ENCODE assay signal across 25 cellular contexts in the genomic region with DNA sequence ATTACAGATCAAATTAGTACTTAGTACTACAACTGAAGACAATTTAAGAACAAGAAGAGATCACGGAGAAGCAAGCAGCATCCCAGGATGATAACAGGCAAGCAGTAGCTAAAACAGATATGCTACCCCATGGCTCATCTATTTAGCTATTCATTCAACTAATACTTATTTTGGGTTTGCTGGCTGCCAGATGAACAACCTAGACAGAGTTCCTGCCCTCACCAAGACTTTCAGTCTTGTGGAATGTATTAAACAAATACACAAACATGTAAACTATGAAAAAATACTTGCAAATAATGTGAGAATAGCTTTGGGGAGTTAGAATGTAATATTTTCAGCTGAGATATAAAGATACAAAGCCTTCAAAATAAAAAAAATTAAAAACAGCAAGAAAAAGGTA. TPM values are rescaled to one million over a fixed set of nuclear protein-coding genes. Genes with fewer than 3 reads are reported as not detected.
DNase-seq lines count a peak whose midpoint lies in the region; ATAC-seq and TF ChIP-seq lines count a peak whose summit lies in the region.
"Had no signal": no experiment of that assay in that cellular context is flagged by ENCODE, and none has a peak within 500 bp of the region (broad histone marks: within the 10 kb centered on the region; RNA-seq: fewer than 3 reads in every experiment).

No MANE protein-coding gene starts in this region.

- no peak for DNase-seq in activated naive CD8-positive, alpha-beta T cell treated with anti-CD3 and anti-CD28 coated beads for 36 hours
- no peak for DNase-seq in activated naive CD8-positive, alpha-beta T cell treated with anti-CD3 and anti-CD28 coated beads, Interleukin-2, amount 50 U/mL, for 24 hours
- DNase-seq in Karpas-422 (no peak), choroid plexus epithelial cell (ENCODE audit: low read depth) (peak; percentile 61), memory B cell (ENCODE audit: low spot score in 2 of 2) (no peak), NCI-H748 treated with DMSO at 0.1 percent for 48 hours (lab: John Stamatoyannopoulos, UW) (no peak), cortex of kidney (lab: John Stamatoyannopoulos, UW) (no peak)
- DNase-seq: ACHN; AML-193; BE2C; Calu3; CD4-positive, alpha-beta T cell; COR-L47; DMS53; DMS79 treated with DMSO at 0.1 percent for 48 hours; GF-D8; GM23248; H7; HCEC 1CT had no signal

- ATAC-seq in activated naive CD8-positive, alpha-beta T cell treated with anti-CD3 and anti-CD28 coated beads, Interleukin-2, amount 50 U/mL, for 24 hours, result no peak
- ATAC-seq in memory B cell (ENCODE audit: low read depth), result no peak
- ATAC-seq in activated T-helper 17 cell treated with anti-CD3 and anti-CD28 coated beads, Interleukin-2, amount 50 U/mL, for 72 hours (replicated peaks), result no peak

- H3K27ac Mint-ChIP-seq in activated naive CD8-positive, alpha-beta T cell treated with anti-CD3 and anti-CD28 coated beads for 36 hours, result peak overlapping the region; percentile 38
- H3K27ac Mint-ChIP-seq in activated naive CD8-positive, alpha-beta T cell treated with anti-CD3 and anti-CD28 coated beads, Interleukin-2, amount 50 U/mL, for 24 hours, result no peak overlapping the region
- H3K27ac Mint-ChIP-seq in memory B cell, result peak overlapping the region; percentile 3
- H3K27ac Mint-ChIP-seq in activated T-helper 17 cell treated with anti-CD3 and anti-CD28 coated beads, Interleukin-2, amount 50 U/mL, for 72 hours, result no peak overlapping the region
- H3K27ac Mint-ChIP-seq: CD14-positive monocyte had no signal

- H4K20me1 ChIP-seq in Karpas-422 (ENCODE audit: insufficient read depth, low read depth, low read length), result no peaks in the 10 kb centered on the region

- H3K4me2 ChIP-seq in Karpas-422 (ENCODE audit: low read depth, low read length, poor library complexity, severe bottlenecking), result peak overlapping the region; percentile 91
- H3K4me2 ChIP-seq: BLaER1 treated with 17β-estradiol and CSF1 and Interleukin-3, amounts not matched to agents 10 nM and 100 nM had no signal

- no peaks in the 10 kb centered on the region for H3K27me3 ChIP-seq in Karpas-422 (ENCODE audit: low read length)
- H3K27me3 ChIP-seq: BE2C had no signal

- no peak overlapping the region for H3K4me3 Mint-ChIP-seq in activated naive CD8-positive, alpha-beta T cell treated with anti-CD3 and anti-CD28 coated beads for 36 hours
- H3K4me3 Mint-ChIP-seq in activated naive CD8-positive, alpha-beta T cell treated with anti-CD3 and anti-CD28 coated beads, Interleukin-2, amount 50 U/mL, for 24 hours, result no peak overlapping the region
- no peak overlapping the region for H3K4me3 Mint-ChIP-seq in memory B cell
- H3K4me3 Mint-ChIP-seq in activated T-helper 17 cell treated with anti-CD3 and anti-CD28 coated beads, Interleukin-2, amount 50 U/mL, for 72 hours, result no peak overlapping the region
- H3K4me3 Mint-ChIP-seq: CD14-positive monocyte; CD4-positive, alpha-beta T cell had no signal

- H3K4me1 Mint-ChIP-seq in activated naive CD8-positive, alpha-beta T cell treated with anti-CD3 and anti-CD28 coated beads for 36 hours, result peaks cover 29% of the 10 kb centered on the region
- peaks cover 30% of the 10 kb centered on the region for H3K4me1 Mint-ChIP-seq in activated naive CD8-positive, alpha-beta T cell treated with anti-CD3 and anti-CD28 coated beads, Interleukin-2, amount 50 U/mL, for 24 hours
- peaks cover 15% of the 10 kb centered on the region for H3K4me1 Mint-ChIP-seq in memory B cell
- peaks cover 9% of the 10 kb centered on the region for H3K4me1 Mint-ChIP-seq in activated T-helper 17 cell treated with anti-CD3 and anti-CD28 coated beads, Interleukin-2, amount 50 U/mL, for 72 hours

- peaks cover 37% of the 10 kb centered on the region for H3K36me3 ChIP-seq in Karpas-422 (ENCODE audit: insufficient read depth, low read length)

- H3K9me3 Mint-ChIP-seq in activated naive CD8-positive, alpha-beta T cell treated with anti-CD3 and anti-CD28 coated beads for 36 hours, result no peaks in the 10 kb centered on the region
- H3K9me3 Mint-ChIP-seq in activated naive CD8-positive, alpha-beta T cell treated with anti-CD3 and anti-CD28 coated beads, Interleukin-2, amount 50 U/mL, for 24 hours, result no peaks in the 10 kb centered on the region
- H3K9me3 Mint-ChIP-seq in memory B cell, result no peaks in the 10 kb centered on the region
- H3K9me3 Mint-ChIP-seq in activated T-helper 17 cell treated with anti-CD3 and anti-CD28 coated beads, Interleukin-2, amount 50 U/mL, for 72 hours, result no peaks in the 10 kb centered on the region
- H3K9me3 Mint-ChIP-seq: CD4-positive, alpha-beta T cell had no signal

- peak overlapping the region; percentile 57 for H3K27ac ChIP-seq in Karpas-422 (ENCODE audit: low read length)
- H3K27ac ChIP-seq: 22Rv1; BLaER1 treated with 17β-estradiol and CSF1 and Interleukin-3, amounts not matched to agents 10 nM and 100 nM; GM23248 had no signal

- peaks cover 62% of the 10 kb centered on the region for H3K4me1 ChIP-seq in Karpas-422 (ENCODE audit: low read length)
- H3K4me1 ChIP-seq: BE2C had no signal

- no peak for TF ChIP-seq CTCF in choroid plexus epithelial cell (conservative IDR thresholded peaks at IDR 0.05; ENCODE audit: low read depth, low read length)

- no peaks in the 10 kb centered on the region for H3K79me2 ChIP-seq in Karpas-422 (ENCODE audit: low read length)

- H2AFZ ChIP-seq in Karpas-422 (ENCODE audit: low read length), result no peak overlapping the region
- H2AFZ ChIP-seq: GM23248 had no signal

- no peak overlapping the region for H3K9ac ChIP-seq in Karpas-422 (ENCODE audit: low read length)
- H3K9ac ChIP-seq: BLaER1 treated with 17β-estradiol and CSF1 and Interleukin-3, amounts not matched to agents 10 nM and 100 nM; GM23248 had no signal

- H3K4me3 ChIP-seq in Karpas-422 (ENCODE audit: low read length) (no peak overlapping the region), choroid plexus epithelial cell (ENCODE audit: low read depth, low read length) (no peak overlapping the region)
- H3K4me3 ChIP-seq: BLaER1 treated with 17β-estradiol and CSF1 and Interleukin-3, amounts not matched to agents 10 nM and 100 nM; GM23248 had no signal

- H3K9me2 ChIP-seq in Karpas-422 (replicated peaks; ENCODE audit: insufficient read depth, low read length), result no peaks in the 10 kb centered on the region

- H3K9me3 ChIP-seq in Karpas-422 (ENCODE audit: low read length), result no peaks in the 10 kb centered on the region
- H3K9me3 ChIP-seq: BE2C; BLaER1 treated with 17β-estradiol and CSF1 and Interleukin-3, amounts not matched to agents 10 nM and 100 nM had no signal

- peaks cover 13% of the 10 kb centered on the region for H3K27me3 Mint-ChIP-seq in activated naive CD8-positive, alpha-beta T cell treated with anti-CD3 and anti-CD28 coated beads for 36 hours
- H3K27me3 Mint-ChIP-seq in activated naive CD8-positive, alpha-beta T cell treated with anti-CD3 and anti-CD28 coated beads, Interleukin-2, amount 50 U/mL, for 24 hours, result peaks cover 6% of the 10 kb centered on the region
- no peaks in the 10 kb centered on the region for H3K27me3 Mint-ChIP-seq in memory B cell
- H3K27me3 Mint-ChIP-seq in activated T-helper 17 cell treated with anti-CD3 and anti-CD28 coated beads, Interleukin-2, amount 50 U/mL, for 72 hours, result no peaks in the 10 kb centered on the region
- H3K27me3 Mint-ChIP-seq: CD4-positive, alpha-beta T cell had no signal

- H3K36me3 Mint-ChIP-seq in activated naive CD8-positive, alpha-beta T cell treated with anti-CD3 and anti-CD28 coated beads for 36 hours, result peaks cover 9% of the 10 kb centered on the region
- peaks cover 8% of the 10 kb centered on the region for H3K36me3 Mint-ChIP-seq in activated naive CD8-positive, alpha-beta T cell treated with anti-CD3 and anti-CD28 coated beads, Interleukin-2, amount 50 U/mL, for 24 hours (ENCODE audit: low read depth)
- H3K36me3 Mint-ChIP-seq in memory B cell, result peaks cover 5% of the 10 kb centered on the region
- H3K36me3 Mint-ChIP-seq in activated T-helper 17 cell treated with anti-CD3 and anti-CD28 coated beads, Interleukin-2, amount 50 U/mL, for 72 hours (ENCODE audit: low read depth), result peaks cover 14% of the 10 kb centered on the region

RNA-seq across cellular contexts. Expression of a gene that starts 2.4 kb away (rescaled TPM):
- not detected for total RNA-seq in activated naive CD8-positive, alpha-beta T cell treated with anti-CD3 and anti-CD28 coated beads for 36 hours
- 1.9 and 2.8 TPM in 2 replicates for total RNA-seq in Karpas-422 (2014; rRNA removed; shearing (Covaris generic); ENCODE audit: low replicate concordance)
- under 1 TPM; 0.26 to 0.41 TPM for total RNA-seq in activated T-helper 17 cell treated with anti-CD3 and anti-CD28 coated beads, Interleukin-2, amount 50 U/mL, for 72 hours
- total RNA-seq: Daoy, G401 had no signal

Comparison
In these comparisons a context has a peak if more than half of its experiments do, and no peak if none do; other contexts are left out.
1. H3K27ac Mint-ChIP-seq: peak in activated naive CD8-positive, alpha-beta T cell treated with anti-CD3 and anti-CD28 coated beads for 36 hours (single experiment) and memory B cell (single experiment); none in activated naive CD8-positive, alpha-beta T cell treated with anti-CD3 and anti-CD28 coated beads, Interleukin-2, amount 50 U/mL, for 24 hours (single experiment) and activated T-helper 17 cell treated with anti-CD3 and anti-CD28 coated beads, Interleukin-2, amount 50 U/mL, for 72 hours (single experiment).